10 cellular contexts compared by ENCODE assay signal in genomic region chr9:81819859-81820546, GRCh38.
DNase-seq lines count a peak whose midpoint lies in the region; TF ChIP-seq lines count a peak whose summit lies in the region.
"Had no signal": no experiment of that assay in that cellular context is flagged by ENCODE, and none has a peak within 500 bp of the region (broad histone marks: within the 10 kb centered on the region; RNA-seq: fewer than 3 reads in every experiment).

No MANE protein-coding gene starts in this region.

- H3F3A ChIP-seq in MM.1S (ENCODE audit: insufficient read depth, low read length): peaks cover 8% of the 10 kb centered on the region; the same call in 1 of the 2 replicates

- CTCF ChIA-PET in activated CD4-positive, alpha-beta memory T cell treated with anti-CD3 and anti-CD28 coated beads, Interleukin-2, amount 10 ng/mL, durations not matched to agents 7 days and 5 days (lab: Charles Lee): no interaction called here

- no peaks in the 10 kb centered on the region for H3K79me2 ChIP-seq in MM.1S (ENCODE audit: low read length)

- peaks cover 3% of the 10 kb centered on the region for H3K4me1 Mint-ChIP-seq in activated CD4-positive, alpha-beta memory T cell treated with anti-CD3 and anti-CD28 coated beads, Interleukin-2, amount 10 ng/mL, durations not matched to agents 7 days and 5 days

- no peaks in the 10 kb centered on the region for H3K36me3 ChIP-seq in HUES48 (ENCODE audit: control insufficient read depth, insufficient read depth, low read length)
- no peaks in the 10 kb centered on the region for H3K36me3 ChIP-seq in esophagus (ENCODE audit: control insufficient read depth in 2 of 2, insufficient read depth in 2 of 2, low read length in 1 of 2)
- no peaks in the 10 kb centered on the region for H3K36me3 ChIP-seq in mesodermal cell (ENCODE audit: control insufficient read depth, insufficient read depth, low read length)
- H3K36me3 ChIP-seq in tibial artery: no peaks in the 10 kb centered on the region
- no peaks in the 10 kb centered on the region for H3K36me3 ChIP-seq in MM.1S (replicated peaks; ENCODE audit: insufficient read depth, low read length)

- no peak overlapping the region for H3K4me2 ChIP-seq in MM.1S (ENCODE audit: low read depth, low read length)
- H3K4me2 ChIP-seq: PC-9 had no signal

- no peak for TF ChIP-seq CTCF in tibial artery (IDR thresholded peaks at IDR 0.05)
- TF ChIP-seq CTCF in MM.1S (IDR thresholded peaks at IDR 0.05; ENCODE audit: low read length): no peak

- H3K27ac Mint-ChIP-seq in activated CD4-positive, alpha-beta memory T cell treated with anti-CD3 and anti-CD28 coated beads, Interleukin-2, amount 10 ng/mL, durations not matched to agents 7 days and 5 days: no peak overlapping the region
- H3K27ac Mint-ChIP-seq: T-helper 17 cell had no signal

- intact Hi-C loops in tibial artery (cut with DNase I; ENCODE audit: low total_unique reads): no loop called here

- peaks cover 6% of the 10 kb centered on the region for H3K9me3 Mint-ChIP-seq in activated CD4-positive, alpha-beta memory T cell treated with anti-CD3 and anti-CD28 coated beads, Interleukin-2, amount 10 ng/mL, durations not matched to agents 7 days and 5 days

- DNase-seq in tibial artery (no peak), MM.1S (no peak), amniotic stem cell (lab: John Stamatoyannopoulos, UW) (no peak)
- DNase-seq in activated CD4-positive, alpha-beta memory T cell treated with anti-CD3 and anti-CD28 coated beads, Interleukin-2, amount 10 ng/mL, durations not matched to agents 7 days and 5 days: no peak
- DNase-seq: activated CD4-positive, alpha-beta T cell treated with anti-CD3 and anti-CD28 coated beads, Interleukin-2, amount 50 U/mL, for 48 hours; PC-9; T-helper 17 cell had no signal

- H3K4me1 ChIP-seq in HUES48 (ENCODE audit: control insufficient read depth, insufficient read depth, low read length): peaks cover 37% of the 10 kb centered on the region
- no peaks in the 10 kb centered on the region for H3K4me1 ChIP-seq in esophagus (ENCODE audit: control insufficient read depth in 2 of 2, insufficient read depth in 2 of 2, low read length in 1 of 2)
- H3K4me1 ChIP-seq in mesodermal cell (ENCODE audit: control insufficient read depth, insufficient read depth, low read length, poor library complexity, severe bottlenecking): peaks cover 13% of the 10 kb centered on the region
- H3K4me1 ChIP-seq in tibial artery: peaks cover 0 to 32% (median 10%) of the 10 kb centered on the region in 4 donors
- peaks cover 9% of the 10 kb centered on the region for H3K4me1 ChIP-seq in MM.1S (ENCODE audit: low read length)

- peak overlapping the region; percentile 89 for H3K27ac ChIP-seq in HUES48 (ENCODE audit: low read depth, low read length)
- H3K27ac ChIP-seq in esophagus (ENCODE audit: low read depth in 2 of 2, low read length in 1 of 2): peak overlapping the region; percentile 27 to 58
- H3K27ac ChIP-seq in mesodermal cell (ENCODE audit: low read depth, low read length, severe bottlenecking): peak overlapping the region; percentile 55
- H3K27ac ChIP-seq in tibial artery: peak overlapping the region; percentile 32 to 44
- no peak overlapping the region for H3K27ac ChIP-seq in MM.1S (ENCODE audit: low read length)
- H3K27ac ChIP-seq: PC-9 had no signal

- H3K9me2 ChIP-seq in MM.1S (replicated peaks; ENCODE audit: insufficient read depth, low read length): no peaks in the 10 kb centered on the region

- H3K4me3 ChIP-seq in HUES48 (ENCODE audit: low read depth, low read length) (peak overlapping the region; percentile 30; the same call in 1 of the 2 replicates), esophagus (ENCODE audit: low read depth in 1 of 2, low read length in 2 of 2) (no peak overlapping the region), mesodermal cell (ENCODE audit: extremely low read depth, insufficient read depth, low read length, poor library complexity, severe bottlenecking) (no peak overlapping the region), tibial artery (no peak overlapping the region), MM.1S (ENCODE audit: low read length) (no peak overlapping the region)
- H3K4me3 ChIP-seq: PC-9 had no signal

- H3K27me3 Mint-ChIP-seq in activated CD4-positive, alpha-beta memory T cell treated with anti-CD3 and anti-CD28 coated beads, Interleukin-2, amount 10 ng/mL, durations not matched to agents 7 days and 5 days: no peaks in the 10 kb centered on the region
- H3K27me3 Mint-ChIP-seq: T-helper 17 cell had no signal

- 43 to 66% methylated on average over 8 of the region's 8 CpGs for WGBS in esophagus, 2 donors
- WGBS in mesodermal cell (ENCODE audit: insufficient coverage in 2 of 2), 2 experiments: 14 to 27% methylated on average over 5 of the region's 8 CpGs

- H3K9ac ChIP-seq in HUES48 (ENCODE audit: low read depth, low read length): no peak overlapping the region
- no peak overlapping the region for H3K9ac ChIP-seq in MM.1S (ENCODE audit: low read length)

- no peaks in the 10 kb centered on the region for H3K27me3 ChIP-seq in HUES48 (ENCODE audit: control insufficient read depth, insufficient read depth, low read length)
- no peaks in the 10 kb centered on the region for H3K27me3 ChIP-seq in esophagus (ENCODE audit: control insufficient read depth in 1 of 2, insufficient read depth in 2 of 2, low read length in 2 of 2)
- no peaks in the 10 kb centered on the region for H3K27me3 ChIP-seq in tibial artery
- H3K27me3 ChIP-seq in MM.1S (replicated peaks; ENCODE audit: insufficient read depth, low read length): peaks cover 3% of the 10 kb centered on the region

- POLR2A ChIA-PET in activated CD4-positive, alpha-beta memory T cell treated with anti-CD3 and anti-CD28 coated beads, Interleukin-2, amount 10 ng/mL, durations not matched to agents 7 days and 5 days (lab: Charles Lee): no interaction called here

- no peak overlapping the region for H2AFZ ChIP-seq in MM.1S (ENCODE audit: low read length)
- H2AFZ ChIP-seq: PC-9 had no signal

- H3K9me3 ChIP-seq in HUES48 (ENCODE audit: control insufficient read depth, insufficient read depth, low read length) (no peaks in the 10 kb centered on the region), esophagus (ENCODE audit: control insufficient read depth in 2 of 2, insufficient read depth in 1 of 2, low read depth in 1 of 2, low read length in 1 of 2) (no peaks in the 10 kb centered on the region), mesodermal cell (ENCODE audit: control insufficient read depth, low read length) (no peaks in the 10 kb centered on the region), tibial artery (no peaks in the 10 kb centered on the region), MM.1S (replicated peaks; ENCODE audit: insufficient read depth, low read length) (no peaks in the 10 kb centered on the region)

- no peak overlapping the region for H3K4me3 Mint-ChIP-seq in activated CD4-positive, alpha-beta memory T cell treated with anti-CD3 and anti-CD28 coated beads, Interleukin-2, amount 10 ng/mL, durations not matched to agents 7 days and 5 days
- H3K4me3 Mint-ChIP-seq: T-helper 17 cell had no signal

- no peaks in the 10 kb centered on the region for H3K36me3 Mint-ChIP-seq in activated CD4-positive, alpha-beta memory T cell treated with anti-CD3 and anti-CD28 coated beads, Interleukin-2, amount 10 ng/mL, durations not matched to agents 7 days and 5 days (ENCODE audit: low read depth)

- H4K20me1 ChIP-seq in MM.1S (ENCODE audit: insufficient read depth, low read length): no peaks in the 10 kb centered on the region
